In the genomic region with DNA sequence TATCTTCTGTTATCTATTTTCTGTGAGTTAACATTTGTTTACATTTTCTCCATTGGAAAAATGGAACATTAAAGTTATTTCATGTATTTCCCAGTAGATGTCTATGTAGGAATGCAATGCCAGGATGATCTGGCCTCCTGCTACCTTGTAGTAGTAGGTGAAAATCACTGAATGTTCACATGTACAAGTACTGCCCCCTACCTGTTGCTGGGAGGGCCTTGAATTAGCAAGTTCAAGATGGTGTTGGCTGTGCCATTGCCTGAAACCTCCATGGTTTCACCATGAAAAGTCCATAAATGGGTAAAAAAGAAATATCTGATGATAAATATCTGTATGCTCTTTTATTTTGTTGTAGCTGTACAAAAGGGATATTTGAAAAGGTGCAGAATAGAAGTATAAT, we compare ENCODE assay signal across 1 cellular context.
TF ChIP-seq lines count a peak whose summit lies in the region.

No MANE protein-coding gene starts in this region.

TF ChIP-seq in K562, 482 proteins besides CTCF, POLR2A, EP300 and RAD21 (continued from another document):
- TF ChIP-seq, protein P1, sequence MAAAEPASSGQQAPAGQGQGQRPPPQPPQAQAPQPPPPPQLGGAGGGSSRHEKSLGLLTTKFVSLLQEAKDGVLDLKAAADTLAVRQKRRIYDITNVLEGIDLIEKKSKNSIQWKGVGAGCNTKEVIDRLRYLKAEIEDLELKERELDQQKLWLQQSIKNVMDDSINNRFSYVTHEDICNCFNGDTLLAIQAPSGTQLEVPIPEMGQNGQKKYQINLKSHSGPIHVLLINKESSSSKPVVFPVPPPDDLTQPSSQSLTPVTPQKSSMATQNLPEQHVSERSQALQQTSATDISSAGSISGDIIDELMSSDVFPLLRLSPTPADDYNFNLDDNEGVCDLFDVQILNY (CRISPR knock-in tag; IDR thresholded peaks at IDR 0.05): no peak
- TF ChIP-seq, protein P2, sequence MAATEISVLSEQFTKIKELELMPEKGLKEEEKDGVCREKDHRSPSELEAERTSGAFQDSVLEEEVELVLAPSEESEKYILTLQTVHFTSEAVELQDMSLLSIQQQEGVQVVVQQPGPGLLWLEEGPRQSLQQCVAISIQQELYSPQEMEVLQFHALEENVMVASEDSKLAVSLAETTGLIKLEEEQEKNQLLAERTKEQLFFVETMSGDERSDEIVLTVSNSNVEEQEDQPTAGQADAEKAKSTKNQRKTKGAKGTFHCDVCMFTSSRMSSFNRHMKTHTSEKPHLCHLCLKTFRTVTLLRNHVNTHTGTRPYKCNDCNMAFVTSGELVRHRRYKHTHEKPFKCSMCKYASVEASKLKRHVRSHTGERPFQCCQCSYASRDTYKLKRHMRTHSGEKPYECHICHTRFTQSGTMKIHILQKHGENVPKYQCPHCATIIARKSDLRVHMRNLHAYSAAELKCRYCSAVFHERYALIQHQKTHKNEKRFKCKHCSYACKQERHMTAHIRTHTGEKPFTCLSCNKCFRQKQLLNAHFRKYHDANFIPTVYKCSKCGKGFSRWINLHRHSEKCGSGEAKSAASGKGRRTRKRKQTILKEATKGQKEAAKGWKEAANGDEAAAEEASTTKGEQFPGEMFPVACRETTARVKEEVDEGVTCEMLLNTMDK (IDR thresholded peaks at IDR 0.05; ENCODE audit: borderline replicate concordance, insufficient read depth, low read depth, low read length, poor library complexity, severe bottlenecking): no peak
- TF ChIP-seq, protein P3, sequence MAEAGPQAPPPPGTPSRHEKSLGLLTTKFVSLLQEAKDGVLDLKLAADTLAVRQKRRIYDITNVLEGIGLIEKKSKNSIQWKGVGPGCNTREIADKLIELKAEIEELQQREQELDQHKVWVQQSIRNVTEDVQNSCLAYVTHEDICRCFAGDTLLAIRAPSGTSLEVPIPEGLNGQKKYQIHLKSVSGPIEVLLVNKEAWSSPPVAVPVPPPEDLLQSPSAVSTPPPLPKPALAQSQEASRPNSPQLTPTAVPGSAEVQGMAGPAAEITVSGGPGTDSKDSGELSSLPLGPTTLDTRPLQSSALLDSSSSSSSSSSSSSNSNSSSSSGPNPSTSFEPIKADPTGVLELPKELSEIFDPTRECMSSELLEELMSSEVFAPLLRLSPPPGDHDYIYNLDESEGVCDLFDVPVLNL (CRISPR knock-in tag; IDR thresholded peaks at IDR 0.05; ENCODE audit: low read depth): no peak
- TF ChIP-seq FOS (IDR thresholded peaks at IDR 0.05; ENCODE audit: extremely low read depth, insufficient read length): no peak
- TF ChIP-seq ZNF12 (CRISPR knock-in tag; IDR thresholded peaks at IDR 0.05): no peak
- no peak for TF ChIP-seq CHD4 (IDR thresholded peaks at IDR 0.05; ENCODE audit: insufficient read depth, insufficient replicate concordance, low read depth, low read length, poor library complexity, severe bottlenecking)
- TF ChIP-seq JUND (IDR thresholded peaks at IDR 0.05; ENCODE audit: borderline replicate concordance, low read depth, low read length): no peak
- no peak for TF ChIP-seq JUND (tag; IDR thresholded peaks at IDR 0.05; ENCODE audit: borderline replicate concordance, low read depth, low read length)
